1 cellular context compared by ENCODE assay signal in the genomic region with DNA sequence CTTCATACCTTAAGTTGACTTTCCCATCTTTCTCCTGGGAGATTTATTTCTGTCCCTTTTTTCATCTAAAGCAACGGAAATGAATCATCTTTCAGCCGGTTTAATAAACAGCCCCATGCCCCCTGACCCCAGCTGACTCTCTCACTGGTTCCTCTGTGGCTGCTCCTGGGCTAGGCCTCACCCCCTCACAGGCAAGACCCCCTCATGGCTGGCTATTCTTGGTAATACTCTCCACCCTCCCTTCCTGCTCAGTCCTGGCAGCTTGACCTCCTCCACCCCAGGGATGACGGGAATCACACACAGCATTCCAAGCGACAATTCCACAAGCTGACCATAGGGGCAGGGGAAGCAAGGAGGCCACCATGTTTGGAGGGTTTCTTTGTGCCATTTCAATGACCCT.
TF ChIP-seq lines count a peak whose summit lies in the region.

No MANE protein-coding gene starts in this region.

TF ChIP-seq in WTC11, 78 proteins besides CTCF, POLR2A, EP300 and RAD21:
- TF ChIP-seq KAT7 (CRISPR knock-in tag; IDR thresholded peaks at IDR 0.05; ENCODE audit: borderline replicate concordance) (no peak), ZNF219 (CRISPR knock-in tag; IDR thresholded peaks at IDR 0.05; ENCODE audit: borderline replicate concordance) (no peak), ZNF396 (CRISPR knock-in tag; IDR thresholded peaks at IDR 0.05; ENCODE audit: borderline replicate concordance) (no peak), ZNF317 (CRISPR knock-in tag; IDR thresholded peaks at IDR 0.05; ENCODE audit: borderline replicate concordance, low read depth) (no peak), ZNF232 (CRISPR knock-in tag; IDR thresholded peaks at IDR 0.05) (no peak), FOXP1 (CRISPR knock-in tag; IDR thresholded peaks at IDR 0.05; ENCODE audit: borderline replicate concordance) (no peak), E2F5 (CRISPR knock-in tag; IDR thresholded peaks at IDR 0.05) (no peak), USF2 (CRISPR knock-in tag; IDR thresholded peaks at IDR 0.05) (no peak), FOXJ3 (CRISPR knock-in tag; IDR thresholded peaks at IDR 0.05; ENCODE audit: borderline replicate concordance) (no peak), AFF4 (CRISPR knock-in tag; IDR thresholded peaks at IDR 0.05; ENCODE audit: borderline replicate concordance) (no peak)
- TF ChIP-seq, protein P1, sequence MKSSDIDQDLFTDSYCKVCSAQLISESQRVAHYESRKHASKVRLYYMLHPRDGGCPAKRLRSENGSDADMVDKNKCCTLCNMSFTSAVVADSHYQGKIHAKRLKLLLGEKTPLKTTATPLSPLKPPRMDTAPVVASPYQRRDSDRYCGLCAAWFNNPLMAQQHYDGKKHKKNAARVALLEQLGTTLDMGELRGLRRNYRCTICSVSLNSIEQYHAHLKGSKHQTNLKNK (CRISPR knock-in tag; IDR thresholded peaks at IDR 0.05), result no peak
- TF ChIP-seq, protein P2, sequence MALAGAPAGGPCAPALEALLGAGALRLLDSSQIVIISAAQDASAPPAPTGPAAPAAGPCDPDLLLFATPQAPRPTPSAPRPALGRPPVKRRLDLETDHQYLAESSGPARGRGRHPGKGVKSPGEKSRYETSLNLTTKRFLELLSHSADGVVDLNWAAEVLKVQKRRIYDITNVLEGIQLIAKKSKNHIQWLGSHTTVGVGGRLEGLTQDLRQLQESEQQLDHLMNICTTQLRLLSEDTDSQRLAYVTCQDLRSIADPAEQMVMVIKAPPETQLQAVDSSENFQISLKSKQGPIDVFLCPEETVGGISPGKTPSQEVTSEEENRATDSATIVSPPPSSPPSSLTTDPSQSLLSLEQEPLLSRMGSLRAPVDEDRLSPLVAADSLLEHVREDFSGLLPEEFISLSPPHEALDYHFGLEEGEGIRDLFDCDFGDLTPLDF (CRISPR knock-in tag; IDR thresholded peaks at IDR 0.05), result no peak
- TF ChIP-seq, protein P3, sequence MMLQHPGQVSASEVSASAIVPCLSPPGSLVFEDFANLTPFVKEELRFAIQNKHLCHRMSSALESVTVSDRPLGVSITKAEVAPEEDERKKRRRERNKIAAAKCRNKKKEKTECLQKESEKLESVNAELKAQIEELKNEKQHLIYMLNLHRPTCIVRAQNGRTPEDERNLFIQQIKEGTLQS (CRISPR knock-in tag; conservative IDR thresholded peaks at IDR 0.05), result no peak
- TF ChIP-seq, protein P4, sequence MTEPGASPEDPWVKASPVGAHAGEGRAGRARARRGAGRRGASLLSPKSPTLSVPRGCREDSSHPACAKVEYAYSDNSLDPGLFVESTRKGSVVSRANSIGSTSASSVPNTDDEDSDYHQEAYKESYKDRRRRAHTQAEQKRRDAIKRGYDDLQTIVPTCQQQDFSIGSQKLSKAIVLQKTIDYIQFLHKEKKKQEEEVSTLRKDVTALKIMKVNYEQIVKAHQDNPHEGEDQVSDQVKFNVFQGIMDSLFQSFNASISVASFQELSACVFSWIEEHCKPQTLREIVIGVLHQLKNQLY (CRISPR knock-in tag; IDR thresholded peaks at IDR 0.05), result no peak
